Comparison of ENCODE assay signal across 6 cellular contexts in the genomic region with DNA sequence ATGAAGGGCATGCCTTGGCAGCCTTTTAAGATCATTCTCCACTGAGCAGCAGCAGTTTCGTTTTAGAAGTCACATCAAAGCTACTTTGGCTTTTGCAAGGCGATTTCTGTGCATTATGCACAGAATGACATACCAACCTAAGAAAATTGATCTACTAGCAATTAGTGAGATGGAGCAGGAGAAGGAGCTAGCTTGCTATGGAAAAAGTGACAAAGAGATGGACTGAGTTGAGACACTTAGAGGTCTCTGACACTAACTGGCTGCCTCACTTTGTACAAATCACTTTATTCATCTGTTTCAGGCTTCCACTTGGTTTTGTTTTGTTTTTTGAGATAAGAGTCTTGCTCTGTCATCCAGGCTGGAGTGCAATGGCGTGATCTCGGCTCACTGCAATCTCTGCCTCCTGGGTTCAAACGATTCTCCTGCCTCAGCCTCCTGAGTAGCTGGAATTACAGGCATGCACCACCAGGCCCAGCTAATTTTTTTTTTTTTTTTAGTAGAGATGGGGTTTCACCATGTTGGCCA. TPM values are rescaled to one million over a fixed set of nuclear protein-coding genes. Genes with fewer than 3 reads are reported as not detected.
DNase-seq lines count a peak whose midpoint lies in the region; ATAC-seq, FAIRE-seq and TF ChIP-seq lines count a peak whose summit lies in the region.
"Not testable (repeated sequence)": the region's sequence is repeated elsewhere in the genome, so short reads cannot be mapped to it uniquely, and the experiment has no call there.

No MANE protein-coding gene starts in this region.

- H3K27ac Mint-ChIP-seq in T-cell = peak overlapping the region; percentile 4 to 50
- not testable (repeated sequence) for H3K27ac Mint-ChIP-seq in activated CD4-positive, alpha-beta T cell treated with anti-CD3 and anti-CD28 coated beads for 36 hours
- H3K27ac Mint-ChIP-seq in activated CD8-positive, alpha-beta T cell treated with anti-CD3 and anti-CD28 coated beads for 36 hours = peak overlapping the region; percentile 38
- H3K27ac Mint-ChIP-seq in activated naive CD4-positive, alpha-beta T cell treated with anti-CD3 and anti-CD28 coated beads, Interleukin-2, amount 10 ng/mL, durations not matched to agents 7 days and 5 days = peak overlapping the region; percentile 58
- H3K27ac Mint-ChIP-seq in naive thymus-derived CD4-positive, alpha-beta T cell = peak overlapping the region in 7 of 9 donors; percentile 29 to 60 (median 48)

- not testable (repeated sequence) for H3K4me3 ChIP-seq in K562; naive thymus-derived CD4-positive, alpha-beta T cell (ENCODE audit: low read length)

- BruUV-seq in K562 (replicated peaks; lab: Mats Ljungman, UMichigan) = not testable (repeated sequence)

- H3K27me3 Mint-ChIP-seq in T-cell; activated CD4-positive, alpha-beta T cell treated with anti-CD3 and anti-CD28 coated beads for 36 hours; activated CD8-positive, alpha-beta T cell treated with anti-CD3 and anti-CD28 coated beads for 36 hours; activated naive CD4-positive, alpha-beta T cell treated with anti-CD3 and anti-CD28 coated beads, Interleukin-2, amount 10 ng/mL, durations not matched to agents 7 days and 5 days; naive thymus-derived CD4-positive, alpha-beta T cell: not testable (repeated sequence)

- TF ChIP-seq RAD21 in K562 (CRISPR knock-in tag; conservative IDR thresholded peaks at IDR 0.05 in 1 of 2, IDR thresholded peaks at IDR 0.05 in 1 of 2) = not testable (repeated sequence)

- H3K4me1 Mint-ChIP-seq in T-cell = peaks cover 0 to 13% (median 6%) of the 10 kb centered on the region in 3 donors
- not testable (repeated sequence) for H3K4me1 Mint-ChIP-seq in activated CD4-positive, alpha-beta T cell treated with anti-CD3 and anti-CD28 coated beads for 36 hours
- peaks cover 11% of the 10 kb centered on the region for H3K4me1 Mint-ChIP-seq in activated CD8-positive, alpha-beta T cell treated with anti-CD3 and anti-CD28 coated beads for 36 hours (ENCODE audit: low read depth)
- H3K4me1 Mint-ChIP-seq in activated naive CD4-positive, alpha-beta T cell treated with anti-CD3 and anti-CD28 coated beads, Interleukin-2, amount 10 ng/mL, durations not matched to agents 7 days and 5 days = peaks cover 20% of the 10 kb centered on the region
- H3K4me1 Mint-ChIP-seq in naive thymus-derived CD4-positive, alpha-beta T cell = peaks cover 0 to 18% (median 13%) of the 10 kb centered on the region in 7 donors

- TF ChIP-seq EP300 in K562 (IDR thresholded peaks at IDR 0.05; ENCODE audit: low read length) = not testable (repeated sequence)

- not testable (repeated sequence) for TF ChIP-seq CTCF in activated CD8-positive, alpha-beta T cell treated with anti-CD3 and anti-CD28 coated beads for 36 hours (IDR thresholded peaks at IDR 0.05); K562 (IDR thresholded peaks at IDR 0.05 in 2 of 3, conservative IDR thresholded peaks at IDR 0.05 in 1 of 3; ENCODE audit: insufficient read depth in 2 of 3, low read depth in 1 of 3, low read length in 3 of 3)

- H3K9me3 ChIP-seq in K562 (replicated peaks; ENCODE audit: control insufficient read depth, insufficient read depth, low read depth, low read length); naive thymus-derived CD4-positive, alpha-beta T cell (ENCODE audit: control insufficient read depth in 2 of 3, low read length in 3 of 3): not testable (repeated sequence)

- not testable (repeated sequence) for DNase-seq in T-cell; activated CD4-positive, alpha-beta T cell treated with anti-CD3 and anti-CD28 coated beads for 36 hours; activated CD8-positive, alpha-beta T cell treated with anti-CD3 and anti-CD28 coated beads for 36 hours; activated naive CD4-positive, alpha-beta T cell treated with anti-CD3 and anti-CD28 coated beads, Interleukin-2, amount 10 ng/mL, durations not matched to agents 7 days and 5 days; K562 (ENCODE audit: extremely low read depth in 1 of 4, low spot score in 3 of 4)
- peak in 3 of 9 donors; percentile 16 to 22 (median 19) for DNase-seq in naive thymus-derived CD4-positive, alpha-beta T cell

- CTCF ChIA-PET in T-cell (lab: Charles Lee) = interaction anchor here in 1 of 2 donors (0.7 kb wide), 1 partner anchor 264 kb away, joined by 4 read pairs; no protein-coding TSS in a partner anchor
- CTCF ChIA-PET in activated CD4-positive, alpha-beta T cell treated with anti-CD3 and anti-CD28 coated beads for 36 hours (lab: Charles Lee); activated CD8-positive, alpha-beta T cell treated with anti-CD3 and anti-CD28 coated beads for 36 hours (lab: Charles Lee); activated naive CD4-positive, alpha-beta T cell treated with anti-CD3 and anti-CD28 coated beads, Interleukin-2, amount 10 ng/mL, durations not matched to agents 7 days and 5 days (lab: Charles Lee); K562 (lab: Yijun Ruan, JAX; ENCODE audit: low intra/inter-chr PET ratio): not testable (repeated sequence)
- CTCF ChIA-PET in naive thymus-derived CD4-positive, alpha-beta T cell (lab: Charles Lee) = interaction anchor here (0.6 to 1.3 kb wide), 3 partner anchors 20 to 289 kb away, joined by 3 to 4 read pairs (median 3); no protein-coding TSS in a partner anchor

- H3K27ac ChIP-seq in K562 (ENCODE audit: extremely low read depth, low read depth, low read length) = not testable (repeated sequence)
- H3K27ac ChIP-seq in naive thymus-derived CD4-positive, alpha-beta T cell (ENCODE audit: low read depth, low read length) = peak overlapping the region; percentile 35

- in situ Hi-C loops in K562 (cut with MboI) = not testable (repeated sequence)

- H3K4me3 Mint-ChIP-seq in T-cell = peak overlapping the region in 1 of 3 donors; percentile 14
- not testable (repeated sequence) for H3K4me3 Mint-ChIP-seq in activated CD4-positive, alpha-beta T cell treated with anti-CD3 and anti-CD28 coated beads for 36 hours; activated CD8-positive, alpha-beta T cell treated with anti-CD3 and anti-CD28 coated beads for 36 hours; activated naive CD4-positive, alpha-beta T cell treated with anti-CD3 and anti-CD28 coated beads, Interleukin-2, amount 10 ng/mL, durations not matched to agents 7 days and 5 days
- peak overlapping the region in 7 of 10 donors; percentile 7 to 68 (median 59) for H3K4me3 Mint-ChIP-seq in naive thymus-derived CD4-positive, alpha-beta T cell

- POLR2A ChIA-PET in T-cell (lab: Charles Lee) = interaction anchor here in 1 of 2 donors (0.6 kb wide), 1 partner anchor 127 kb away, joined by 4 read pairs; no protein-coding TSS in a partner anchor
- POLR2A ChIA-PET in activated CD4-positive, alpha-beta T cell treated with anti-CD3 and anti-CD28 coated beads for 36 hours (lab: Charles Lee) = interaction anchor here (1.0 to 1.3 kb wide), 2 partner anchors 44 to 61 kb away, joined by 3 read pairs; no protein-coding TSS in a partner anchor
- POLR2A ChIA-PET in activated CD8-positive, alpha-beta T cell treated with anti-CD3 and anti-CD28 coated beads for 36 hours (lab: Charles Lee) = interaction anchor here (0.6 kb wide), 1 partner anchor 25 kb away, joined by 3 read pairs; no protein-coding TSS in a partner anchor
- POLR2A ChIA-PET in K562 (lab: Yijun Ruan, JAX) = interaction anchor here (0.6 kb wide), 1 partner anchor 20 kb away, joined by 3 read pairs; no protein-coding TSS in a partner anchor
- POLR2A ChIA-PET in naive thymus-derived CD4-positive, alpha-beta T cell (lab: Charles Lee) = interaction anchor here (0.5 to 2.4 kb wide), 8 partner anchors 31 to 307 kb away, joined by 3 to 7 read pairs (median 4); a partner anchor contains a TSS

- H3K79me2 ChIP-seq in K562 (ENCODE audit: control insufficient read depth, insufficient read depth, low read length) = not testable (repeated sequence)

- H4K20me1 ChIP-seq in K562 (replicated peaks; ENCODE audit: control insufficient read depth, insufficient read depth, low read length) = not testable (repeated sequence)

- peak; percentile 23 for FAIRE-seq in K562 (lab: Jason Lieb, UNC)

- not testable (repeated sequence) for H3K27me3 ChIP-seq in K562 (ENCODE audit: control insufficient read depth in 2 of 2, insufficient read depth in 2 of 2, low read length in 2 of 2); naive thymus-derived CD4-positive, alpha-beta T cell (ENCODE audit: control insufficient read depth in 2 of 2, insufficient read depth in 2 of 2, low read length in 2 of 2)

- TF ChIP-seq POLR2A in K562 (conservative IDR thresholded peaks at IDR 0.05) = not testable (repeated sequence)

- H3K9me1 ChIP-seq in K562 (ENCODE audit: control insufficient read depth, insufficient read depth, low read length) = not testable (repeated sequence)

- intact Hi-C loops in activated CD4-positive, alpha-beta T cell treated with anti-CD3 and anti-CD28 coated beads for 36 hours (cut with DNase I, micrococcal nuclease); activated CD8-positive, alpha-beta T cell treated with anti-CD3 and anti-CD28 coated beads for 36 hours (cut with micrococcal nuclease); K562 (cut with micrococcal nuclease); naive thymus-derived CD4-positive, alpha-beta T cell (cut with micrococcal nuclease): not testable (repeated sequence)

- H2AFZ ChIP-seq in K562 (ENCODE audit: low read depth, low read length) = not testable (repeated sequence)

- not testable (repeated sequence) for H3K9me3 Mint-ChIP-seq in T-cell; activated CD4-positive, alpha-beta T cell treated with anti-CD3 and anti-CD28 coated beads for 36 hours (ENCODE audit: low read depth); activated CD8-positive, alpha-beta T cell treated with anti-CD3 and anti-CD28 coated beads for 36 hours; activated naive CD4-positive, alpha-beta T cell treated with anti-CD3 and anti-CD28 coated beads, Interleukin-2, amount 10 ng/mL, durations not matched to agents 7 days and 5 days; naive thymus-derived CD4-positive, alpha-beta T cell

- not testable (repeated sequence) for H3K4me2 ChIP-seq in K562 (ENCODE audit: insufficient read depth, low read length)

- H3K36me3 ChIP-seq in K562 (ENCODE audit: control insufficient read depth, insufficient read depth, low read length); naive thymus-derived CD4-positive, alpha-beta T cell (ENCODE audit: control insufficient read depth in 2 of 3, insufficient read depth in 3 of 3, low read length in 3 of 3): not testable (repeated sequence)

- H3K36me3 Mint-ChIP-seq in T-cell; activated CD4-positive, alpha-beta T cell treated with anti-CD3 and anti-CD28 coated beads for 36 hours (ENCODE audit: low read depth); activated CD8-positive, alpha-beta T cell treated with anti-CD3 and anti-CD28 coated beads for 36 hours (ENCODE audit: low read depth); activated naive CD4-positive, alpha-beta T cell treated with anti-CD3 and anti-CD28 coated beads, Interleukin-2, amount 10 ng/mL, durations not matched to agents 7 days and 5 days; naive thymus-derived CD4-positive, alpha-beta T cell: not testable (repeated sequence)

- not testable (repeated sequence) for ATAC-seq in T-cell (replicated peaks in 1 of 4); naive thymus-derived CD4-positive, alpha-beta T cell
- peak; percentile 86 for ATAC-seq in activated CD4-positive, alpha-beta T cell treated with anti-CD3 and anti-CD28 coated beads for 36 hours
- ATAC-seq in activated CD8-positive, alpha-beta T cell treated with anti-CD3 and anti-CD28 coated beads for 36 hours = peak; percentile 7
- ATAC-seq in K562 = peak; percentile 31; the same call in 1 of the 3 replicates

- not testable (repeated sequence) for H3K4me1 ChIP-seq in K562 (replicated peaks in 1 of 2; ENCODE audit: control insufficient read depth in 2 of 2, insufficient read depth in 2 of 2, low read length in 2 of 2); naive thymus-derived CD4-positive, alpha-beta T cell (ENCODE audit: control insufficient read depth in 2 of 2, insufficient read depth in 2 of 2, low read length in 2 of 2)

- H3K9ac ChIP-seq in K562 (ENCODE audit: insufficient read depth in 1 of 2, low read depth in 2 of 2, low read length in 2 of 2) = not testable (repeated sequence)

- 0% methylated on average over 4 of the region's 5 CpGs for WGBS in K562 (ENCODE audit: insufficient coverage, low coverage, missing lambda C conversion rate)

RNA-seq across cellular contexts. Expression of a gene that starts 31.5 kb away (rescaled TPM):
- total RNA-seq in T-cell (100 to 1,000 TPM in 3 of 5 donors, 10 to 100 TPM in 2; 92.0 to 118 (median 103) TPM), K562 (2014; rRNA removed) (8.8 and 9.7 TPM in 2 replicates), K562 (2014; rRNA removed; fragmentation: Illumina TruSeq; extraction: Trizol) (2.4 and 2.9 TPM in 2 replicates), K562 (2015; rRNA removed; fragmentation: Illumina TruSeq; extraction: Trizol) (5.9 and 7.9 TPM in 2 replicates), K562 (2021) (10.8 and 15.7 TPM in 2 replicates)
- total RNA-seq in activated CD4-positive, alpha-beta T cell treated with anti-CD3 and anti-CD28 coated beads for 36 hours = 100 to 1,000 TPM in 1 of 2 experiments, 10 to 100 TPM in 1; 85.9 to 102 TPM
- 10 to 100 TPM; 81.6 to 81.9 TPM for total RNA-seq in activated CD8-positive, alpha-beta T cell treated with anti-CD3 and anti-CD28 coated beads for 36 hours
- total RNA-seq in K562 (2011; cell fraction: chromatin; rRNA removed; ENCODE audit: low replicate concordance) = 0.72 and 3.4 TPM in 2 replicates
- total RNA-seq in K562 (2011; cell fraction: nucleolus; rRNA removed) = 2.2 and 2.8 TPM in 2 replicates
- 0.95 and 3.4 TPM in 2 replicates for total RNA-seq in K562 (2011; cell fraction: nucleoplasm; rRNA removed)
- polyA plus RNA-seq in K562 (2011; rRNA removed) (1.2 and 20.4 TPM in 2 replicates), K562 (2014; fragmentation: Illumina TruSeq; extraction: Trizol) (16.1 and 17.7 TPM in 2 replicates), K562 (2014; fragmentation: Nextera tagmentation; extraction: Ambion mirVana) (under 1 TPM; 0.11 to 0.25 TPM), K562 (2014; rRNA removed) (3.8 and 4.3 TPM in 2 replicates)
- polyA plus RNA-seq in K562 (2011; cell fraction: cytosol; rRNA removed) = 2.1 and 14.4 TPM in 2 replicates
- 8.1 and 32.0 TPM in 2 replicates for polyA plus RNA-seq in K562 (2011; cell fraction: nucleus; rRNA removed)
- polyA plus RNA-seq in K562 (2012) = 15.0 and 38.9 TPM in 2 replicates
- polyA minus RNA-seq in K562 (2011; rRNA and poly(A)+ RNA removed) = 1.6 and 7.1 TPM in 2 replicates
- 4.1 and 34.6 TPM in 2 replicates for polyA minus RNA-seq in K562 (2011; cell fraction: cytosol; rRNA and poly(A)+ RNA removed)
- 2.3 and 18.2 TPM in 2 replicates for polyA minus RNA-seq in K562 (2011; cell fraction: nucleus; rRNA and poly(A)+ RNA removed)
- 100 to 1,000 TPM in 4 of 5 experiments, 10 to 100 TPM in 1; 92.2 to 164 (median 105) TPM for total RNA-seq in naive thymus-derived CD4-positive, alpha-beta T cell
- 10 to 100 TPM; 18.6 to 28.8 TPM for polyA plus RNA-seq in naive thymus-derived CD4-positive, alpha-beta T cell

RNA-seq across cellular contexts. Expression of a gene that starts 44.4 kb away (rescaled TPM):
- total RNA-seq in T-cell = 10 to 100 TPM in 3 of 5 donors, 1 to 10 TPM in 2; 7.6 to 12.0 (median 10.6) TPM
- 10 to 100 TPM; 30.8 to 31.7 TPM for total RNA-seq in activated CD4-positive, alpha-beta T cell treated with anti-CD3 and anti-CD28 coated beads for 36 hours
- total RNA-seq in activated CD8-positive, alpha-beta T cell treated with anti-CD3 and anti-CD28 coated beads for 36 hours = 10 to 100 TPM; 26.8 to 28.4 TPM
- 9.5 and 28.8 TPM in 2 replicates for total RNA-seq in K562 (2011; cell fraction: chromatin; rRNA removed; ENCODE audit: low replicate concordance)
- 29.4 and 31.5 TPM in 2 replicates for total RNA-seq in K562 (2011; cell fraction: nucleolus; rRNA removed)
- total RNA-seq in K562 (2011; cell fraction: nucleoplasm; rRNA removed) = 20.1 and 21.3 TPM in 2 replicates
- 21.7 and 29.1 TPM in 2 replicates for total RNA-seq in K562 (2014; rRNA removed)
- total RNA-seq in K562 (2014; rRNA removed; fragmentation: Illumina TruSeq; extraction: Trizol) = 11.5 and 13.1 TPM in 2 replicates
- 17.9 and 19.0 TPM in 2 replicates for total RNA-seq in K562 (2015; rRNA removed; fragmentation: Illumina TruSeq; extraction: Trizol)
- 31.9 and 34.7 TPM in 2 replicates for total RNA-seq in K562 (2021)
- polyA plus RNA-seq in K562 (2011; rRNA removed) = 13.8 and 26.0 TPM in 2 replicates
- 23.8 and 37.0 TPM in 2 replicates for polyA plus RNA-seq in K562 (2011; cell fraction: cytosol; rRNA removed)
- 38.1 and 50.4 TPM in 2 replicates for polyA plus RNA-seq in K562 (2011; cell fraction: nucleus; rRNA removed)
- 26.5 and 33.6 TPM in 2 replicates for polyA plus RNA-seq in K562 (2012)
- 32.1 and 33.5 TPM in 2 replicates for polyA plus RNA-seq in K562 (2014; fragmentation: Illumina TruSeq; extraction: Trizol)
- 1 to 10 TPM; 4.7 to 6.5 TPM for polyA plus RNA-seq in K562 (2014; fragmentation: Nextera tagmentation; extraction: Ambion mirVana)
- 19.0 and 19.4 TPM in 2 replicates for polyA plus RNA-seq in K562 (2014; rRNA removed)
- 16.9 and 18.2 TPM in 2 replicates for polyA minus RNA-seq in K562 (2011; rRNA and poly(A)+ RNA removed)
- 18.5 and 20.0 TPM in 2 replicates for polyA minus RNA-seq in K562 (2011; cell fraction: cytosol; rRNA and poly(A)+ RNA removed)
- 15.3 and 17.7 TPM in 2 replicates for polyA minus RNA-seq in K562 (2011; cell fraction: nucleus; rRNA and poly(A)+ RNA removed)
- 10 to 100 TPM in 1 of 5 experiments, 1 to 10 TPM in 4; 4.6 to 23.3 (median 8.6) TPM for total RNA-seq in naive thymus-derived CD4-positive, alpha-beta T cell
- 10 to 100 TPM; 10.1 to 13.6 TPM for polyA plus RNA-seq in naive thymus-derived CD4-positive, alpha-beta T cell

RNA-seq across cellular contexts. Expression of a gene that starts 54.8 kb away (rescaled TPM):
- total RNA-seq in T-cell (10 to 100 TPM; 39.0 to 65.9 (median 59.3) TPM), K562 (2014; rRNA removed) (38.7 and 76.8 TPM in 2 replicates), K562 (2014; rRNA removed; fragmentation: Illumina TruSeq; extraction: Trizol) (10.8 and 17.1 TPM in 2 replicates), K562 (2015; rRNA removed; fragmentation: Illumina TruSeq; extraction: Trizol) (27.3 and 31.4 TPM in 2 replicates), K562 (2021) (64.7 and 70.5 TPM in 2 replicates)
- 10 to 100 TPM; 27.2 to 39.4 TPM for total RNA-seq in activated CD4-positive, alpha-beta T cell treated with anti-CD3 and anti-CD28 coated beads for 36 hours
- 10 to 100 TPM; 31.6 to 38.6 TPM for total RNA-seq in activated CD8-positive, alpha-beta T cell treated with anti-CD3 and anti-CD28 coated beads for 36 hours
- total RNA-seq in K562 (2011; cell fraction: chromatin; rRNA removed; ENCODE audit: low replicate concordance) = 81.3 and 231 TPM in 2 replicates
- 191 and 205 TPM in 2 replicates for total RNA-seq in K562 (2011; cell fraction: nucleolus; rRNA removed)
- 102 and 125 TPM in 2 replicates for total RNA-seq in K562 (2011; cell fraction: nucleoplasm; rRNA removed)
- polyA plus RNA-seq in K562 (2011; rRNA removed) (36.4 and 76.3 TPM in 2 replicates), K562 (2014; fragmentation: Illumina TruSeq; extraction: Trizol) (30.4 and 54.9 TPM in 2 replicates), K562 (2014; fragmentation: Nextera tagmentation; extraction: Ambion mirVana) (10 to 100 TPM in 1 of 2 experiments, 1 to 10 TPM in 1; 7.4 to 16.0 TPM), K562 (2014; rRNA removed) (49.1 and 73.2 TPM in 2 replicates)
- 94.9 and 138 TPM in 2 replicates for polyA plus RNA-seq in K562 (2011; cell fraction: cytosol; rRNA removed)
- 246 and 327 TPM in 2 replicates for polyA plus RNA-seq in K562 (2011; cell fraction: nucleus; rRNA removed)
- polyA plus RNA-seq in K562 (2012) = 154 and 236 TPM in 2 replicates
- 25.8 and 28.7 TPM in 2 replicates for polyA minus RNA-seq in K562 (2011; rRNA and poly(A)+ RNA removed)
- polyA minus RNA-seq in K562 (2011; cell fraction: cytosol; rRNA and poly(A)+ RNA removed) = 32.3 and 69.8 TPM in 2 replicates
- 37.7 and 74.4 TPM in 2 replicates for polyA minus RNA-seq in K562 (2011; cell fraction: nucleus; rRNA and poly(A)+ RNA removed)
- 10 to 100 TPM; 44.8 to 66.9 (median 54.4) TPM for total RNA-seq in naive thymus-derived CD4-positive, alpha-beta T cell
- 10 to 100 TPM; 27.5 to 33.2 TPM for polyA plus RNA-seq in naive thymus-derived CD4-positive, alpha-beta T cell

Comparison
In these comparisons a context has a peak if more than half of its experiments do, and no peak if none do; other contexts are left out.
1. RNA of a gene that starts 31.5 kb away (total RNA-seq): 92.2 to 164 TPM in naive thymus-derived CD4-positive, alpha-beta T cell, 92.0 to 118 TPM in T-cell, 85.9 to 102 TPM in activated CD4-positive, alpha-beta T cell treated with anti-CD3 and anti-CD28 coated beads for 36 hours and 81.6 to 81.9 TPM in activated CD8-positive, alpha-beta T cell treated with anti-CD3 and anti-CD28 coated beads for 36 hours; 0.72 to 15.7 TPM in K562; every median in the first group is over 4 times any median in the second.